ENCODE assay signal across 18 cellular contexts in genomic region chr11:63850946-63851345, GRCh38. TPM values are rescaled to one million over a fixed set of nuclear protein-coding genes. Genes with fewer than 3 reads are reported as not detected.
DNase-seq lines count a peak whose midpoint lies in the region; ATAC-seq, FAIRE-seq and TF ChIP-seq lines count a peak whose summit lies in the region.
"Had no signal": no experiment of that assay in that cellular context is flagged by ENCODE, and none has a peak within 500 bp of the region (broad histone marks: within the 10 kb centered on the region; RNA-seq: fewer than 3 reads in every experiment).

No MANE protein-coding gene starts in this region.

- H3K9ac ChIP-seq in HepG2 (ENCODE audit: insufficient read depth, low read depth, low read length) = no peak overlapping the region
- H3K9ac ChIP-seq in subcutaneous abdominal adipose tissue (ENCODE audit: low read length in 5 of 5) = peak overlapping the region in 1 of 5 donors; percentile 25

- H2AFZ ChIP-seq in HepG2 (ENCODE audit: low read length) = no peak overlapping the region

- H3K27me3 Mint-ChIP-seq in activated T-cell treated with anti-CD3 and anti-CD28 coated beads, Interleukin-2, amount 50 U/mL, for 24 hours = no peaks in the 10 kb centered on the region
- no peaks in the 10 kb centered on the region for H3K27me3 Mint-ChIP-seq in activated B cell treated with CpG ODN at 0.5 μM for 24 hours

- H3K4me1 ChIP-seq in HepG2 (ENCODE audit: insufficient read depth, low read length) (peaks cover 43% of the 10 kb centered on the region), subcutaneous abdominal adipose tissue (ENCODE audit: control insufficient read depth in 5 of 5, insufficient read depth in 5 of 5, low read length in 5 of 5) (peaks cover 9 to 55% (median 33%) of the 10 kb centered on the region in 5 donors), gastrocnemius medialis (peaks cover 0 to 18% of the 10 kb centered on the region in 2 donors)
- H3K4me1 ChIP-seq: SJCRH30 had no signal

- H3K4me1 Mint-ChIP-seq in activated T-cell treated with anti-CD3 and anti-CD28 coated beads, Interleukin-2, amount 50 U/mL, for 24 hours (ENCODE audit: low read depth) = peaks cover 74% of the 10 kb centered on the region
- H3K4me1 Mint-ChIP-seq in activated B cell treated with CpG ODN at 0.5 μM for 24 hours = peaks cover 46% of the 10 kb centered on the region

- H3K36me3 ChIP-seq in HepG2 (replicated peaks in 1 of 2; ENCODE audit: control insufficient read depth in 1 of 2, insufficient read depth in 2 of 2, low read length in 2 of 2) (peaks cover 0 to 1% of the 10 kb centered on the region in 2 experiments; a peak in 2 of 5 replicates), subcutaneous abdominal adipose tissue (ENCODE audit: control insufficient read depth in 5 of 5, insufficient read depth in 5 of 5, low read length in 5 of 5) (peaks cover 0 to 3% (median 0%) of the 10 kb centered on the region in 5 donors), gastrocnemius medialis (no peaks in the 10 kb centered on the region)

- TF ChIP-seq POLR2A in HepG2 (IDR thresholded peaks at IDR 0.05; ENCODE audit: insufficient read depth in 1 of 2, low read depth in 2 of 2, low read length in 2 of 2) (no peak), gastrocnemius medialis (IDR thresholded peaks at IDR 0.05) (no peak)

- TF ChIP-seq EP300 in HepG2 (IDR thresholded peaks at IDR 0.05; ENCODE audit: low read depth in 2 of 2, low read length in 2 of 2) (no peak), HepG2 (CRISPR knock-in tag; IDR thresholded peaks at IDR 0.05; ENCODE audit: borderline replicate concordance) (no peak)

- no peaks in the 10 kb centered on the region for H4K20me1 ChIP-seq in HepG2 (ENCODE audit: insufficient read depth, low read length)

- peak overlapping the region; percentile 60 for H3K4me3 Mint-ChIP-seq in activated T-cell treated with anti-CD3 and anti-CD28 coated beads, Interleukin-2, amount 50 U/mL, for 24 hours
- peak overlapping the region; percentile 5 for H3K4me3 Mint-ChIP-seq in activated B cell treated with CpG ODN at 0.5 μM for 24 hours

- H3K4me3 ChIP-seq in HepG2 (replicated peaks in 1 of 3; ENCODE audit: insufficient read depth in 1 of 3, low read depth in 2 of 3, low read length in 3 of 3) (no peak overlapping the region), subcutaneous abdominal adipose tissue (ENCODE audit: low read depth in 1 of 5, low read length in 5 of 5) (no peak overlapping the region), gastrocnemius medialis (no peak overlapping the region)
- H3K4me3 ChIP-seq: lung, SJCRH30, tibial nerve had no signal

- H3K27me3 ChIP-seq in HepG2 (ENCODE audit: control insufficient read depth in 1 of 2, insufficient read depth in 2 of 2, low read length in 2 of 2) (no peaks in the 10 kb centered on the region), subcutaneous abdominal adipose tissue (ENCODE audit: control insufficient read depth in 5 of 5, insufficient read depth in 4 of 5, low read length in 5 of 5) (no peaks in the 10 kb centered on the region), gastrocnemius medialis (no peaks in the 10 kb centered on the region)
- H3K27me3 ChIP-seq: SJCRH30, tibial nerve had no signal

- peaks cover 42% of the 10 kb centered on the region for H3K79me2 ChIP-seq in HepG2 (ENCODE audit: insufficient read depth, low read length)

- BruUV-seq in HepG2 (replicated peaks; lab: Mats Ljungman, UMichigan) = no TSS peak

- H3K27ac Mint-ChIP-seq in activated T-cell treated with anti-CD3 and anti-CD28 coated beads, Interleukin-2, amount 50 U/mL, for 24 hours = peak overlapping the region; percentile 88
- peak overlapping the region; percentile 67 for H3K27ac Mint-ChIP-seq in activated B cell treated with CpG ODN at 0.5 μM for 24 hours

- no peaks in the 10 kb centered on the region for H3K9me3 ChIP-seq in HepG2 (ENCODE audit: low read length)
- H3K9me3 ChIP-seq in subcutaneous abdominal adipose tissue (ENCODE audit: control insufficient read depth in 5 of 5, low read length in 5 of 5) = no peaks in the 10 kb centered on the region
- H3K9me3 ChIP-seq in gastrocnemius medialis = no peaks in the 10 kb centered on the region
- H3K9me3 ChIP-seq: SJCRH30, tibial nerve had no signal

- WGBS in HepG2 (ENCODE audit: low lambda C conversion rate) = 63% methylated on average over 5 of the region's 5 CpGs

- in situ Hi-C loops in HepG2 (cut with HindIII; ENCODE audit: extremely low pct_ligation_motif_present, low pct_unique_long_range_greater_than_20kb) (no loop called here), gastrocnemius medialis (cut with MboI; ENCODE audit: low sequenced_read_pairs in 4 of 4) (no loop called here)

- H3K27ac ChIP-seq in HepG2 (ENCODE audit: extremely low read length, insufficient read depth, low read length) (peak overlapping the region; percentile 0), subcutaneous abdominal adipose tissue (ENCODE audit: low read depth, low read length) (peak overlapping the region; percentile 55), gastrocnemius medialis (no peak overlapping the region)
- H3K27ac ChIP-seq: HL-60, SJCRH30 had no signal

- intact Hi-C loops in activated B cell treated with CpG ODN at 0.5 μM for 24 hours (cut with micrococcal nuclease) (no loop called here), HepG2 (cut with micrococcal nuclease; ENCODE audit: unreplicated experiment) (no loop called here), gastrocnemius medialis (cut with DNase I; ENCODE audit: low total_unique reads) (no loop called here)

- peaks cover 69% of the 10 kb centered on the region for H3K36me3 Mint-ChIP-seq in activated T-cell treated with anti-CD3 and anti-CD28 coated beads, Interleukin-2, amount 50 U/mL, for 24 hours (ENCODE audit: low read depth)
- peaks cover 61% of the 10 kb centered on the region for H3K36me3 Mint-ChIP-seq in activated B cell treated with CpG ODN at 0.5 μM for 24 hours (ENCODE audit: low read depth)

- no peak for FAIRE-seq in HepG2 (lab: Jason Lieb, UNC)
- FAIRE-seq: endometrium had no signal

- TF ChIP-seq CTCF in activated B cell treated with CpG ODN at 0.5 μM for 24 hours (IDR thresholded peaks at IDR 0.05) (no peak), HepG2 (CRISPR knock-in tag; IDR thresholded peaks at IDR 0.05) (no peak), gastrocnemius medialis (IDR thresholded peaks at IDR 0.05 in 4 of 5, conservative IDR thresholded peaks at IDR 0.05 in 1 of 5) (no peak)

- CTCF ChIA-PET in activated B cell treated with CpG ODN at 0.5 μM for 24 hours (lab: Charles Lee) = no interaction called here
- CTCF ChIA-PET in HepG2 (lab: Yijun Ruan, JAX; ENCODE audit: low intra/inter-chr PET ratio, low total read pairs) = no interaction called here

- no peaks in the 10 kb centered on the region for H3K9me3 Mint-ChIP-seq in activated T-cell treated with anti-CD3 and anti-CD28 coated beads, Interleukin-2, amount 50 U/mL, for 24 hours
- no peaks in the 10 kb centered on the region for H3K9me3 Mint-ChIP-seq in activated B cell treated with CpG ODN at 0.5 μM for 24 hours

- ATAC-seq in activated B cell treated with CpG ODN at 0.5 μM for 24 hours (ENCODE audit: low read depth) = no peak
- no peak for ATAC-seq in HepG2
- ATAC-seq in gastrocnemius medialis = no peak
- no peak for ATAC-seq in HG02610 (IDR thresholded peaks at IDR 0.05; ENCODE audit: unreplicated experiment)
- no peak for ATAC-seq in GM18502 (IDR thresholded peaks at IDR 0.05; ENCODE audit: poor library complexity, unreplicated experiment)

- POLR2A ChIA-PET in activated B cell treated with CpG ODN at 0.5 μM for 24 hours (lab: Charles Lee) = interaction anchor here (1.0 kb wide), 1 partner anchor 12 kb away, joined by 3 read pairs; the partner anchor contains the start of gene MARK2
- POLR2A ChIA-PET in HepG2 (lab: Yijun Ruan, JAX) = interaction anchor here (0.5 to 1.6 kb wide), 5 partner anchors 10 to 110 kb away, joined by 3 to 6 read pairs (median 3); partner anchors contain the start of gene MARK2

- DNase-seq in activated T-cell treated with anti-CD3 and anti-CD28 coated beads, Interleukin-2, amount 50 U/mL, for 24 hours = no peak
- no peak for DNase-seq in activated T-cell treated with anti-CD3 and anti-CD28 coated beads, Interleukin-2, amount 50 U/mL, for 1 hour
- no peak for DNase-seq in activated B cell treated with CpG ODN at 0.5 μM for 24 hours
- DNase-seq in HepG2 (ENCODE audit: low spot score) = no peak
- DNase-seq in gastrocnemius medialis = no peak
- DNase-seq: activated CD4-positive, alpha-beta T cell treated with anti-CD3 and anti-CD28 coated beads for 48 hours; anterior cingulate cortex; hypothalamus; NCI-H1417; NCI-H774; SJCRH30 had no signal

- H3K4me2 ChIP-seq in HepG2 (ENCODE audit: low read depth, low read length) = peak overlapping the region; percentile 31; the same call in 1 of the 2 replicates

- TF ChIP-seq RAD21 in HepG2 (CRISPR knock-in tag; IDR thresholded peaks at IDR 0.05) = no peak

RNA-seq across cellular contexts. Expression of gene MARK2, which starts 12.0 kb away (rescaled TPM):
- total RNA-seq in activated B cell treated with CpG ODN at 0.5 μM for 24 hours = 39.2 and 41.5 TPM in 2 replicates
- total RNA-seq in HepG2 (2016; rRNA removed; fragmentation: Illumina TruSeq; extraction: Trizol) = 13.9 and 17.4 TPM in 2 replicates
- 2.8 and 3.2 TPM in 2 replicates for total RNA-seq in HepG2 (2016; cell fraction: cytosol; rRNA removed; fragmentation: Illumina TruSeq; extraction: Trizol; ENCODE audit: low read depth)
- total RNA-seq in HepG2 (2016; cell fraction: insoluble cytoplasmic fraction; rRNA removed; fragmentation: Illumina TruSeq; extraction: Trizol) = 13.6 and 14.5 TPM in 2 replicates
- 10.2 and 10.4 TPM in 2 replicates for total RNA-seq in HepG2 (2016; cell fraction: membrane; rRNA removed; fragmentation: Illumina TruSeq; extraction: Trizol)
- 13.5 and 15.1 TPM in 2 replicates for total RNA-seq in HepG2 (2016; cell fraction: nucleus; rRNA removed; fragmentation: Illumina TruSeq; extraction: Trizol)
- polyA plus RNA-seq in HepG2 (2011; rRNA removed) = 13.5 and 14.6 TPM in 2 replicates
- polyA plus RNA-seq in HepG2 (2011; cell fraction: cytosol; rRNA removed) = 9.1 and 10.3 TPM in 2 replicates
- 16.5 and 18.4 TPM in 2 replicates for polyA plus RNA-seq in HepG2 (2011; cell fraction: nucleus; rRNA removed)
- 11.6 and 13.0 TPM in 2 replicates for polyA plus RNA-seq in HepG2 (2012)
- 1.5 and 1.6 TPM in 2 replicates for polyA plus RNA-seq in HepG2 (2016; cell fraction: cytosol; fragmentation: Illumina TruSeq; extraction: Trizol; ENCODE audit: low read depth)
- polyA plus RNA-seq in HepG2 (2016; cell fraction: insoluble cytoplasmic fraction; fragmentation: Illumina TruSeq; extraction: Trizol; ENCODE audit: low read depth) = 13.0 and 19.7 TPM in 2 replicates
- polyA plus RNA-seq in HepG2 (2016; cell fraction: membrane; fragmentation: Illumina TruSeq; extraction: Trizol; ENCODE audit: low read depth) = 6.2 and 6.3 TPM in 2 replicates
- polyA plus RNA-seq in HepG2 (2016; cell fraction: nucleus; fragmentation: Illumina TruSeq; extraction: Trizol; ENCODE audit: insufficient read depth, low read depth) = 21.4 and 25.0 TPM in 2 replicates
- 21.4 and 36.1 TPM in 2 replicates for polyA minus RNA-seq in HepG2 (2011; rRNA and poly(A)+ RNA removed; ENCODE audit: low replicate concordance)
- polyA minus RNA-seq in HepG2 (2011; cell fraction: cytosol; rRNA and poly(A)+ RNA removed) = 15.8 and 17.9 TPM in 2 replicates
- 10.9 and 17.4 TPM in 2 replicates for polyA minus RNA-seq in HepG2 (2011; cell fraction: nucleus; rRNA and poly(A)+ RNA removed)
- total RNA-seq in gastrocnemius medialis = 10 to 100 TPM; 17.8 to 37.2 (median 30.3) TPM

RNA-seq across cellular contexts. Expression of gene SPINDOC, which starts 37.7 kb away (rescaled TPM):
- total RNA-seq in activated B cell treated with CpG ODN at 0.5 μM for 24 hours (18.7 and 20.8 TPM in 2 replicates), HepG2 (2016; rRNA removed; fragmentation: Illumina TruSeq; extraction: Trizol) (23.6 and 29.9 TPM in 2 replicates), gastrocnemius medialis (1 to 10 TPM; 2.7 to 6.3 (median 3.5) TPM)
- total RNA-seq in HepG2 (2016; cell fraction: cytosol; rRNA removed; fragmentation: Illumina TruSeq; extraction: Trizol; ENCODE audit: low read depth) = 44.1 and 45.2 TPM in 2 replicates
- 19.6 and 30.8 TPM in 2 replicates for total RNA-seq in HepG2 (2016; cell fraction: insoluble cytoplasmic fraction; rRNA removed; fragmentation: Illumina TruSeq; extraction: Trizol)
- 65.9 and 67.9 TPM in 2 replicates for total RNA-seq in HepG2 (2016; cell fraction: membrane; rRNA removed; fragmentation: Illumina TruSeq; extraction: Trizol)
- total RNA-seq in HepG2 (2016; cell fraction: nucleus; rRNA removed; fragmentation: Illumina TruSeq; extraction: Trizol) = 18.3 and 21.0 TPM in 2 replicates
- 21.4 and 24.8 TPM in 2 replicates for polyA plus RNA-seq in HepG2 (2011; rRNA removed)
- 20.8 and 31.5 TPM in 2 replicates for polyA plus RNA-seq in HepG2 (2011; cell fraction: cytosol; rRNA removed)
- polyA plus RNA-seq in HepG2 (2011; cell fraction: nucleus; rRNA removed) = 29.5 and 33.6 TPM in 2 replicates
- 17.1 and 21.7 TPM in 2 replicates for polyA plus RNA-seq in HepG2 (2012)
- polyA plus RNA-seq in HepG2 (2016; cell fraction: cytosol; fragmentation: Illumina TruSeq; extraction: Trizol; ENCODE audit: low read depth) = 69.3 and 70.4 TPM in 2 replicates
- 36.8 and 41.3 TPM in 2 replicates for polyA plus RNA-seq in HepG2 (2016; cell fraction: insoluble cytoplasmic fraction; fragmentation: Illumina TruSeq; extraction: Trizol; ENCODE audit: low read depth)
- 88.9 and 91.0 TPM in 2 replicates for polyA plus RNA-seq in HepG2 (2016; cell fraction: membrane; fragmentation: Illumina TruSeq; extraction: Trizol; ENCODE audit: low read depth)
- polyA plus RNA-seq in HepG2 (2016; cell fraction: nucleus; fragmentation: Illumina TruSeq; extraction: Trizol; ENCODE audit: insufficient read depth, low read depth) = 55.9 and 57.5 TPM in 2 replicates
- 17.5 and 25.8 TPM in 2 replicates for polyA minus RNA-seq in HepG2 (2011; rRNA and poly(A)+ RNA removed; ENCODE audit: low replicate concordance)
- polyA minus RNA-seq in HepG2 (2011; cell fraction: cytosol; rRNA and poly(A)+ RNA removed) = 9.3 and 10.1 TPM in 2 replicates
- 13.3 and 14.8 TPM in 2 replicates for polyA minus RNA-seq in HepG2 (2011; cell fraction: nucleus; rRNA and poly(A)+ RNA removed)

Comparison
In these comparisons a context has a peak if more than half of its experiments do, and no peak if none do; other contexts are left out.
1. H3K27ac ChIP-seq: peak in HepG2 (single experiment) and subcutaneous abdominal adipose tissue (single experiment); none in gastrocnemius medialis (0 of 4).